Comparison of ENCODE assay signal across 24 cellular contexts in genomic region chr3:142910280-142910679, GRCh38. TPM values are rescaled to one million over a fixed set of nuclear protein-coding genes. Genes with fewer than 3 reads are reported as not detected.
"Had no signal": no experiment of that assay in that cellular context is flagged by ENCODE, and none has a peak within 500 bp of the region (broad histone marks: within the 10 kb centered on the region; RNA-seq: fewer than 3 reads in every experiment).

No MANE protein-coding gene starts in this region.

- H3K36me3 ChIP-seq: pancreas, tibial artery had no signal

- ATAC-seq: activated CD8-positive, alpha-beta T cell treated with anti-CD3 and anti-CD28 coated beads, Interleukin-2, amount 10 ng/mL, durations not matched to agents 7 days and 5 days; naive thymus-derived CD4-positive, alpha-beta T cell; pancreas had no signal

- H3K9me3 ChIP-seq: pancreas, tibial artery had no signal

- H3K27ac Mint-ChIP-seq: activated CD4-positive, alpha-beta T cell treated with anti-CD3 and anti-CD28 coated beads, Interleukin-2, amount 10 ng/mL, durations not matched to agents 24 days and 14 days; activated CD8-positive, alpha-beta T cell treated with anti-CD3 and anti-CD28 coated beads, Interleukin-2, amount 10 ng/mL, durations not matched to agents 7 days and 5 days; activated naive CD4-positive, alpha-beta T cell treated with anti-CD3 and anti-CD28 coated beads for 36 hours; activated T-cell treated with anti-CD3 and anti-CD28 coated beads, Interleukin-2, amount 50 U/mL, for 24 hours; memory B cell; naive thymus-derived CD4-positive, alpha-beta T cell had no signal

- H3K4me3 ChIP-seq: pancreas, tibial artery had no signal

- H3K4me1 ChIP-seq: pancreas had no signal

- H3K36me3 Mint-ChIP-seq: memory B cell; naive thymus-derived CD4-positive, alpha-beta T cell had no signal

- H3K27me3 ChIP-seq: pancreas, tibial artery had no signal

- H3K4me1 Mint-ChIP-seq: activated CD4-positive, alpha-beta T cell treated with anti-CD3 and anti-CD28 coated beads, Interleukin-2, amount 10 ng/mL, durations not matched to agents 24 days and 14 days had no signal

- H3K4me3 Mint-ChIP-seq: activated CD4-positive, alpha-beta T cell treated with anti-CD3 and anti-CD28 coated beads, Interleukin-2, amount 10 ng/mL, durations not matched to agents 24 days and 14 days; activated CD8-positive, alpha-beta T cell treated with anti-CD3 and anti-CD28 coated beads, Interleukin-2, amount 10 ng/mL, durations not matched to agents 7 days and 5 days; activated naive CD4-positive, alpha-beta T cell treated with anti-CD3 and anti-CD28 coated beads for 36 hours; activated T-cell treated with anti-CD3 and anti-CD28 coated beads, Interleukin-2, amount 50 U/mL, for 24 hours; memory B cell; naive thymus-derived CD4-positive, alpha-beta T cell had no signal

- H3K27ac ChIP-seq: epithelial cell of prostate, pancreas, tibial artery had no signal

- DNase-seq: activated CD4-positive, alpha-beta T cell treated with anti-CD3 and anti-CD28 coated beads, Interleukin-2, amount 10 ng/mL, durations not matched to agents 24 days and 14 days; activated CD4-positive, CD25-positive, alpha-beta regulatory T cell; activated CD8-positive, alpha-beta T cell treated with anti-CD3 and anti-CD28 coated beads, Interleukin-2, amount 10 ng/mL, durations not matched to agents 7 days and 5 days; activated naive CD4-positive, alpha-beta T cell treated with anti-CD3 and anti-CD28 coated beads for 36 hours; activated T-cell treated with anti-CD3 and anti-CD28 coated beads, Interleukin-2, amount 50 U/mL, for 24 hours; anterior cingulate cortex; foreskin melanocyte; glutamatergic neuron; naive thymus-derived CD4-positive, alpha-beta T cell; pancreas; stimulated activated CD4-positive, alpha-beta T cell treated with anti-CD3 and anti-CD28 coated beads, Interleukin-2, amount 100 ng/mL, for 24 hours; stimulated activated naive CD4-positive, alpha-beta T cell treated with Interleukin-2 at 50 U/mL for 16 hours; substantia nigra; T-helper 1 cell; T-helper 9 cell; tibial artery had no signal

- H3K9me3 Mint-ChIP-seq: activated naive CD4-positive, alpha-beta T cell treated with anti-CD3 and anti-CD28 coated beads for 36 hours; activated T-cell treated with anti-CD3 and anti-CD28 coated beads, Interleukin-2, amount 50 U/mL, for 24 hours; memory B cell had no signal

RNA-seq across cellular contexts. Expression of gene PCOLCE2, which starts 21.4 kb away (rescaled TPM):
- total RNA-seq: activated CD8-positive, alpha-beta T cell treated with anti-CD3 and anti-CD28 coated beads, Interleukin-2, amount 10 ng/mL, durations not matched to agents 7 days and 5 days; mononuclear cell; naive thymus-derived CD4-positive, alpha-beta T cell had no signal
- polyA plus RNA-seq: naive thymus-derived CD4-positive, alpha-beta T cell had no signal

RNA-seq across cellular contexts. Expression of gene PAQR9, which starts 53.2 kb away (rescaled TPM):
- total RNA-seq: activated CD4-positive, alpha-beta T cell treated with anti-CD3 and anti-CD28 coated beads, Interleukin-2, amount 10 ng/mL, durations not matched to agents 24 days and 14 days; activated CD8-positive, alpha-beta T cell treated with anti-CD3 and anti-CD28 coated beads, Interleukin-2, amount 10 ng/mL, durations not matched to agents 7 days and 5 days; activated naive CD4-positive, alpha-beta T cell treated with anti-CD3 and anti-CD28 coated beads for 36 hours; bronchial epithelial cell; dermis microvascular lymphatic vessel endothelial cell; fibroblast of lung; mononuclear cell; naive thymus-derived CD4-positive, alpha-beta T cell; pulmonary artery endothelial cell had no signal
- polyA plus RNA-seq: fibroblast of lung; keratinocyte; naive thymus-derived CD4-positive, alpha-beta T cell; pancreas had no signal
